10 cellular contexts compared by ENCODE assay signal in the genomic region with DNA sequence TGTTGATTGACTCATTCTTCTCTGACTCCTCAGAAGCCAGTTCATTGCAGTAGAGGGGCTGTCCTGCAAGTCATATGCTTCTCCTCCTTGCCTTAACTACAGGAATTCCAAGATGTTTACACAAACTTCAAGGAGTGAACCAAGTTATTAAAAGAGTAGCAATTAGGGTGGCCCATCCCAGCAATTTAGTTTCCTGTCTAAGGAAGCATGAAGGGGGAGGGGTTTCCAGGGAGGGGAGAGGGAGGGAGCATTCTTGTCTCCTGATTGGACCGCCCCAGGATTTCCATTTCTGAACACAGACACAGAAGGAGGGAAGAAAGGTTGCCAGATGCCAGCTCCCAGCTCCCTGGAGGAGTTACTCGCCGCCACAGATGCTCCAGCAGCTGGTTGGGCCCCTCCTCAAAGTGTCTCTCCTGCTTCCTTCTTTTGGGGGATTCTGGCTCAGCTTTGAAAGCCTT.
A peak's percentile ranks its signal among the peaks of the same experiment; 100 is the strongest.
DNase-seq lines count a peak whose midpoint lies in the region; ATAC-seq and TF ChIP-seq lines count a peak whose summit lies in the region.
"Had no signal": no experiment of that assay in that cellular context is flagged by ENCODE, and none has a peak within 500 bp of the region (broad histone marks: within the 10 kb centered on the region; RNA-seq: fewer than 3 reads in every experiment).

No MANE protein-coding gene starts in this region.

- TF ChIP-seq POLR2A in esophagus muscularis mucosa (IDR thresholded peaks at IDR 0.05; ENCODE audit: low read depth) (no peak), uterus (IDR thresholded peaks at IDR 0.05) (no peak)

- no peaks in the 10 kb centered on the region for H3K9me3 ChIP-seq in esophagus muscularis mucosa
- H3K9me3 ChIP-seq in mucosa of descending colon: no peaks in the 10 kb centered on the region
- H3K9me3 ChIP-seq in uterus: no peaks in the 10 kb centered on the region

- 65% methylated on average over 3 of the region's 3 CpGs for WGBS in esophagus muscularis mucosa

- ATAC-seq in mucosa of descending colon: peak; percentile 21
- no peak for ATAC-seq in HG03432 (IDR thresholded peaks at IDR 0.05; ENCODE audit: unreplicated experiment)

- peak overlapping the region; percentile 53 to 78 (median 68) for H3K27ac ChIP-seq in esophagus muscularis mucosa (replicated peaks in 1 of 4)
- peak overlapping the region; percentile 67 to 68 for H3K27ac ChIP-seq in uterus
- H3K27ac ChIP-seq: 22Rv1 had no signal

- H3K4me3 ChIP-seq in esophagus muscularis mucosa (no peak overlapping the region), mucosa of descending colon (no peak overlapping the region), uterus (no peak overlapping the region)

- TF ChIP-seq CTCF in esophagus muscularis mucosa (IDR thresholded peaks at IDR 0.05) (no peak), mucosa of descending colon (IDR thresholded peaks at IDR 0.05) (no peak), uterus (IDR thresholded peaks at IDR 0.05) (no peak)

- intact Hi-C loops in esophagus muscularis mucosa (cut with DNase I) (no loop called here), mucosa of descending colon (cut with DNase I, micrococcal nuclease) (no loop called here), uterus (cut with DNase I; ENCODE audit: low total_unique reads) (no loop called here)

- no peak for TF ChIP-seq EP300 in esophagus muscularis mucosa (IDR thresholded peaks at IDR 0.05)

- peak; percentile 14 for DNase-seq in NCI-H2227 (lab: John Stamatoyannopoulos, UW; ENCODE audit: unreplicated experiment)
- no peak for DNase-seq in NCI-H2227 treated with DMSO at 0.1 percent for 48 hours (lab: John Stamatoyannopoulos, UW)
- DNase-seq in esophagus muscularis mucosa (ENCODE audit: extremely low spot score): no peak
- no peak for DNase-seq in mucosa of descending colon
- peak; percentile 44 to 52 for DNase-seq in uterus
- DNase-seq in cortex of kidney (lab: John Stamatoyannopoulos, UW): no peak
- DNase-seq in Ammon's horn (ENCODE audit: low spot score): no peak
- DNase-seq: activated CD4-positive, CD25-positive, alpha-beta regulatory T cell had no signal

- H3K27me3 ChIP-seq in esophagus muscularis mucosa: no peaks in the 10 kb centered on the region
- H3K27me3 ChIP-seq in uterus: no peaks in the 10 kb centered on the region

- H3K4me1 ChIP-seq in esophagus muscularis mucosa (peaks cover 20 to 40% (median 23%) of the 10 kb centered on the region in 4 donors), mucosa of descending colon (ENCODE audit: low read depth) (no peaks in the 10 kb centered on the region), uterus (no peaks in the 10 kb centered on the region)

- H3K36me3 ChIP-seq in esophagus muscularis mucosa (no peaks in the 10 kb centered on the region), mucosa of descending colon (ENCODE audit: low read depth) (no peaks in the 10 kb centered on the region), uterus (no peaks in the 10 kb centered on the region)

Comparison
In these comparisons a context has a peak if more than half of its experiments do, and no peak if none do; other contexts are left out.
1. DNase-seq: peak in NCI-H2227 (single experiment) and uterus (2 of 2); none in NCI-H2227 treated with DMSO at 0.1 percent for 48 hours (single experiment), esophagus muscularis mucosa (single experiment), mucosa of descending colon (0 of 3), cortex of kidney (single experiment) and Ammon's horn (single experiment).